ENCODE assay signal across 19 cellular contexts in the genomic region with DNA sequence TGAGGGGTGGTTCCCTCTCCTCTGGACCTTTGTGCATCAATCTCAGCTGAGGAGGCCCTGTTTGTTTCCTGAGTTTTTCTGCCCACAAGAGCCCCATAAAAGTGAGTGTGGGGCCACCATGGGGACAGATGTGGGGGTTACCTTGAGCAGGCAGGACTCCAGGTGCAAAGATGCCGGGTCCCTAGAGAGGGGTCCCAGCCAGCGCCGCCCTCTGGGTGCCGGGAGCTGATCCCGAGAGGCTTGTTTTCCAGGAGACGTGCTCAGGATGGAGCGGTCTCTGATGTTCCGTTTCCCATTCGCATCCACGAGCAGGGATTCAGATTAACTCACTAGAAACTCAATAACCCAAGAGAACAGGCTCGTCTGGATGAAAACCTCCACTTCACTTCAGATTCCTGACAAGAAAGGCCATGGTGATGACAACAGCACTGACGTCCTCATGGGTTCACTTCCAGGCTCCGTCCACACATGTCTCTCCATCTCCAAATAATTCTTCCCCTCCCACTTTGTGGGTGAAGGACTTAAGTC. TPM values are rescaled to one million over a fixed set of nuclear protein-coding genes. Genes with fewer than 3 reads are reported as not detected.
DNase-seq lines count a peak whose midpoint lies in the region; ATAC-seq, FAIRE-seq and TF ChIP-seq lines count a peak whose summit lies in the region.
"Had no signal": no experiment of that assay in that cellular context is flagged by ENCODE, and none has a peak within 500 bp of the region (broad histone marks: within the 10 kb centered on the region; RNA-seq: fewer than 3 reads in every experiment).

No MANE protein-coding gene starts in this region.

- no peaks in the 10 kb centered on the region for H3K36me3 Mint-ChIP-seq in activated naive CD8-positive, alpha-beta T cell
- H3K36me3 Mint-ChIP-seq in activated naive CD8-positive, alpha-beta T cell treated with anti-CD3 and anti-CD28 coated beads, Interleukin-2, amount 50 U/mL, for 24 hours (ENCODE audit: low read depth) = no peaks in the 10 kb centered on the region
- H3K36me3 Mint-ChIP-seq in immature natural killer cell = no peaks in the 10 kb centered on the region
- peaks cover 1% of the 10 kb centered on the region for H3K36me3 Mint-ChIP-seq in progenitor cell of endocrine pancreas (ENCODE audit: insufficient read depth)
- no peaks in the 10 kb centered on the region for H3K36me3 Mint-ChIP-seq in chondrocyte (ENCODE audit: low read depth)
- H3K36me3 Mint-ChIP-seq: CD8-positive, alpha-beta T cell had no signal

- H3K27ac Mint-ChIP-seq in activated naive CD8-positive, alpha-beta T cell = peak overlapping the region; percentile 61
- no peak overlapping the region for H3K27ac Mint-ChIP-seq in activated naive CD8-positive, alpha-beta T cell treated with anti-CD3 and anti-CD28 coated beads, Interleukin-2, amount 50 U/mL, for 24 hours
- peak overlapping the region in 4 of 6 donors; percentile 65 to 85 (median 82) for H3K27ac Mint-ChIP-seq in immature natural killer cell
- peak overlapping the region; percentile 90 for H3K27ac Mint-ChIP-seq in progenitor cell of endocrine pancreas
- H3K27ac Mint-ChIP-seq in chondrocyte (ENCODE audit: unreplicated experiment) = no peak overlapping the region
- H3K27ac Mint-ChIP-seq: CD8-positive, alpha-beta T cell; GM23338 had no signal

- no peaks in the 10 kb centered on the region for H3K9me3 ChIP-seq in sigmoid colon

- intact Hi-C loops in sigmoid colon (cut with DNase I) = no loop called here

- ATAC-seq in activated naive CD8-positive, alpha-beta T cell treated with anti-CD3 and anti-CD28 coated beads, Interleukin-2, amount 50 U/mL, for 24 hours = no peak
- ATAC-seq: A549; CD8-positive, alpha-beta T cell; GM23338 had no signal

- WGBS in sigmoid colon, 2 donors = 96 to 97% methylated on average over 13 of the region's 13 CpGs

- H3K4me3 Mint-ChIP-seq in activated naive CD8-positive, alpha-beta T cell = no peak overlapping the region
- H3K4me3 Mint-ChIP-seq in activated naive CD8-positive, alpha-beta T cell treated with anti-CD3 and anti-CD28 coated beads, Interleukin-2, amount 50 U/mL, for 24 hours = no peak overlapping the region
- H3K4me3 Mint-ChIP-seq in immature natural killer cell = peak overlapping the region in 2 of 5 donors; percentile 46 to 71
- H3K4me3 Mint-ChIP-seq in progenitor cell of endocrine pancreas (ENCODE audit: low read depth) = no peak overlapping the region
- no peak overlapping the region for H3K4me3 Mint-ChIP-seq in chondrocyte (ENCODE audit: unreplicated experiment)
- H3K4me3 Mint-ChIP-seq: CD8-positive, alpha-beta T cell; GM23338 had no signal

- H3K36me3 ChIP-seq in bronchial epithelial cell (ENCODE audit: control insufficient read depth, insufficient read depth, low read length) = no peaks in the 10 kb centered on the region
- no peaks in the 10 kb centered on the region for H3K36me3 ChIP-seq in sigmoid colon
- H3K36me3 ChIP-seq: BLaER1 had no signal

- peaks cover 21% of the 10 kb centered on the region for H3K4me1 Mint-ChIP-seq in activated naive CD8-positive, alpha-beta T cell (ENCODE audit: low read depth)
- peaks cover 15% of the 10 kb centered on the region for H3K4me1 Mint-ChIP-seq in activated naive CD8-positive, alpha-beta T cell treated with anti-CD3 and anti-CD28 coated beads, Interleukin-2, amount 50 U/mL, for 24 hours
- peaks cover 31 to 51% of the 10 kb centered on the region in 2 donors for H3K4me1 Mint-ChIP-seq in immature natural killer cell
- H3K4me1 Mint-ChIP-seq in progenitor cell of endocrine pancreas (ENCODE audit: low read depth) = peaks cover 20% of the 10 kb centered on the region
- H3K4me1 Mint-ChIP-seq in chondrocyte (ENCODE audit: low read depth) = no peaks in the 10 kb centered on the region

- peak; percentile 58 for FAIRE-seq in bronchial epithelial cell (lab: Jason Lieb, UNC)
- FAIRE-seq: A549, GM19239 had no signal

- H3K9me3 Mint-ChIP-seq in activated naive CD8-positive, alpha-beta T cell (ENCODE audit: low read depth) = no peaks in the 10 kb centered on the region
- H3K9me3 Mint-ChIP-seq in activated naive CD8-positive, alpha-beta T cell treated with anti-CD3 and anti-CD28 coated beads, Interleukin-2, amount 50 U/mL, for 24 hours = no peaks in the 10 kb centered on the region
- H3K9me3 Mint-ChIP-seq in immature natural killer cell (peaks cover 0 to 3% (median 0%) of the 10 kb centered on the region in 6 donors), progenitor cell of endocrine pancreas (ENCODE audit: low read depth) (peaks cover 3% of the 10 kb centered on the region), chondrocyte (ENCODE audit: low read depth) (peaks cover 4% of the 10 kb centered on the region)
- H3K9me3 Mint-ChIP-seq: CD8-positive, alpha-beta T cell had no signal

- H3K4me3 ChIP-seq in bronchial epithelial cell (ENCODE audit: low read depth, low read length) (no peak overlapping the region), sigmoid colon (no peak overlapping the region)
- H3K4me3 ChIP-seq: A549, BLaER1, GM23338 had no signal

- peaks cover 4% of the 10 kb centered on the region for H3K27me3 Mint-ChIP-seq in activated naive CD8-positive, alpha-beta T cell
- peaks cover 4% of the 10 kb centered on the region for H3K27me3 Mint-ChIP-seq in activated naive CD8-positive, alpha-beta T cell treated with anti-CD3 and anti-CD28 coated beads, Interleukin-2, amount 50 U/mL, for 24 hours
- H3K27me3 Mint-ChIP-seq in immature natural killer cell (ENCODE audit: low read depth in 3 of 3) = peaks cover 6 to 8% (median 7%) of the 10 kb centered on the region in 3 donors
- H3K27me3 Mint-ChIP-seq in progenitor cell of endocrine pancreas = peaks cover 7% of the 10 kb centered on the region
- peaks cover 34% of the 10 kb centered on the region for H3K27me3 Mint-ChIP-seq in chondrocyte (ENCODE audit: low read depth)

- no peak overlapping the region for H3K27ac ChIP-seq in sigmoid colon
- H3K27ac ChIP-seq: 22Rv1, A549, BLaER1 had no signal

- DNase-seq in activated naive CD8-positive, alpha-beta T cell treated with anti-CD3 and anti-CD28 coated beads, Interleukin-2, amount 50 U/mL, for 24 hours = no peak
- no peak for DNase-seq in bronchial epithelial cell (ENCODE audit: low read depth)
- DNase-seq in immature natural killer cell = no peak
- DNase-seq in progenitor cell of endocrine pancreas (ENCODE audit: low spot score, unreplicated experiment) = no peak
- no peak for DNase-seq in stimulated activated CD4-positive, alpha-beta T cell treated with anti-CD3 and anti-CD28 coated beads, Interleukin-12 subunit alpha, Interleukin-12 subunit beta, amount 100 ng/mL, for 4 hours
- no peak for DNase-seq in chondrocyte (ENCODE audit: low spot score)
- no peak for DNase-seq in sigmoid colon
- DNase-seq: AML-193; Calu3; CD8-positive, alpha-beta T cell; DMS79 treated with DMSO at 0.1 percent for 48 hours; GF-D8; H7 had no signal

- TF ChIP-seq CTCF in bronchial epithelial cell (IDR thresholded peaks at IDR 0.05; ENCODE audit: insufficient read depth, low read length, severe bottlenecking) (no peak), progenitor cell of endocrine pancreas (IDR thresholded peaks at IDR 0.05; ENCODE audit: unreplicated experiment) (no peak), chondrocyte (IDR thresholded peaks at IDR 0.05) (no peak), sigmoid colon (IDR thresholded peaks at IDR 0.05) (no peak)

- no peaks in the 10 kb centered on the region for H3K4me1 ChIP-seq in sigmoid colon
- H3K4me1 ChIP-seq: BLaER1 had no signal

- no peak for TF ChIP-seq POLR2A in sigmoid colon (IDR thresholded peaks at IDR 0.05)

- no peak for TF ChIP-seq EP300 in sigmoid colon (IDR thresholded peaks at IDR 0.05)

- H3K27me3 ChIP-seq in bronchial epithelial cell (ENCODE audit: control insufficient read depth, insufficient read depth, low read length) (peaks cover 5% of the 10 kb centered on the region), sigmoid colon (peaks cover 0 to 25% (median 0%) of the 10 kb centered on the region in 3 donors)
- H3K27me3 ChIP-seq: BLaER1 had no signal

RNA-seq across cellular contexts. Expression of gene MYT1, which starts 21.9 kb away (rescaled TPM):
- total RNA-seq in bronchial epithelial cell (not detected in 2 replicates), progenitor cell of endocrine pancreas (1.9 and 2.3 TPM in 2 replicates), chondrocyte (not detected in 3 replicates), sigmoid colon (1 to 10 TPM in 1 of 4 donors, under 1 TPM in 3; under 0.01 to 1.1 (median 0.22) TPM)
- polyA plus RNA-seq in immature natural killer cell (not detected), sigmoid colon (under 1 TPM in 1 of 3 donors, not detected in 2; 0.31 TPM)
- total RNA-seq: CD8-positive, alpha-beta T cell had no signal

Comparison
In these comparisons a context has a peak if more than half of its experiments do, and no peak if none do; other contexts are left out.
1. H3K27ac Mint-ChIP-seq: peak in activated naive CD8-positive, alpha-beta T cell (single experiment), immature natural killer cell (4 of 6) and progenitor cell of endocrine pancreas (single experiment); none in activated naive CD8-positive, alpha-beta T cell treated with anti-CD3 and anti-CD28 coated beads, Interleukin-2, amount 50 U/mL, for 24 hours (single experiment) and chondrocyte (single experiment).